In genomic region chr10:89382757-89383156, GRCh38 we compare ENCODE assay signal across 24 cellular contexts. TPM values are rescaled to one million over a fixed set of nuclear protein-coding genes. Genes with fewer than 3 reads are reported as not detected.
DNase-seq lines count a peak whose midpoint lies in the region; ATAC-seq and TF ChIP-seq lines count a peak whose summit lies in the region.
"Had no signal": no experiment of that assay in that cellular context is flagged by ENCODE, and none has a peak within 500 bp of the region (broad histone marks: within the 10 kb centered on the region; RNA-seq: fewer than 3 reads in every experiment).

No MANE protein-coding gene starts in this region.

- H3K4me3 ChIP-seq in mammary epithelial cell (replicated peaks in 1 of 3; ENCODE audit: insufficient read depth in 1 of 3, low read depth in 2 of 3, low read length in 3 of 3) (no peak overlapping the region), stomach (no peak overlapping the region)
- H3K4me3 ChIP-seq: GM12878, HAP-1 had no signal

- no peaks in the 10 kb centered on the region for H3K4me1 Mint-ChIP-seq in MCF 10A (ENCODE audit: insufficient read depth, unreplicated experiment)

- no peak overlapping the region for H3K4me3 Mint-ChIP-seq in MCF 10A (ENCODE audit: unreplicated experiment)
- H3K4me3 Mint-ChIP-seq: CD8-positive, alpha-beta T cell; HFFc6 had no signal

- no peak overlapping the region for H2AFZ ChIP-seq in mammary epithelial cell (ENCODE audit: low read depth, low read length)

- dilution Hi-C loops in mammary epithelial cell (cut with HindIII; ENCODE audit: low sequenced_read_pairs): no loop called here

- H3K79me2 ChIP-seq in mammary epithelial cell (ENCODE audit: insufficient read depth, low read length): no peaks in the 10 kb centered on the region

- WGBS in mammary epithelial cell (ENCODE audit: low coverage, missing lambda C conversion rate): 64% methylated on average over 1 of the region's 1 CpG
- WGBS in stomach, 5 donors: 82 to 92% (median 91%) methylated on average over 1 of the region's 1 CpG

- no peak overlapping the region for H3K9ac ChIP-seq in mammary epithelial cell (ENCODE audit: insufficient read depth, low read length)

- no peaks in the 10 kb centered on the region for H3K9me3 ChIP-seq in mammary epithelial cell (replicated peaks; ENCODE audit: insufficient read depth, low read length)
- no peaks in the 10 kb centered on the region for H3K9me3 ChIP-seq in stomach
- H3K9me3 ChIP-seq: Caco-2, HAP-1 had no signal

- H3K27me3 Mint-ChIP-seq in MCF 10A (ENCODE audit: insufficient read depth, unreplicated experiment): no peaks in the 10 kb centered on the region

- H3K4me1 ChIP-seq in mammary epithelial cell (ENCODE audit: insufficient read depth, low read length): no peaks in the 10 kb centered on the region
- no peaks in the 10 kb centered on the region for H3K4me1 ChIP-seq in stomach
- H3K4me1 ChIP-seq: Caco-2, HAP-1 had no signal

- no peak overlapping the region for H3K27ac Mint-ChIP-seq in MCF 10A (ENCODE audit: low read depth, unreplicated experiment)
- H3K27ac Mint-ChIP-seq: CD8-positive, alpha-beta T cell; HFFc6 had no signal

- in situ Hi-C loops in mammary epithelial cell (cut with MboI; ENCODE audit: low sequenced_read_pairs in 2 of 2): no loop called here

- BruUV-seq in mammary epithelial cell (replicated peaks; lab: Mats Ljungman, UMichigan): no TSS peak
- no TSS peak for BruUV-seq in MCF 10A (replicated peaks; lab: Mats Ljungman, UMichigan)

- no peak for TF ChIP-seq EP300 in stomach (IDR thresholded peaks at IDR 0.05)

- no peak for ATAC-seq in GM18519 (IDR thresholded peaks at IDR 0.05; ENCODE audit: low FRiP score, unreplicated experiment)
- ATAC-seq: CD8-positive, alpha-beta T cell; GM12878 had no signal

- H3K27ac ChIP-seq in mammary epithelial cell (ENCODE audit: insufficient read depth, low read depth, low read length) (no peak overlapping the region), epithelial cell of prostate (no peak overlapping the region), stomach (no peak overlapping the region)
- H3K27ac ChIP-seq: RWPE1 had no signal

- H3K36me3 Mint-ChIP-seq in MCF 10A (ENCODE audit: insufficient read depth, unreplicated experiment): no peaks in the 10 kb centered on the region
- H3K36me3 Mint-ChIP-seq: CD8-positive, alpha-beta T cell had no signal

- no peak overlapping the region for H3K4me2 ChIP-seq in mammary epithelial cell (ENCODE audit: insufficient read depth, low read depth, low read length)

- POLR2A ChIA-PET in MCF 10A (lab: Yijun Ruan, JAX): interaction anchor here (0.7 kb wide), 1 partner anchor 17 kb away, joined by 3 read pairs; no protein-coding TSS in a partner anchor

- TF ChIP-seq POLR2A in stomach (IDR thresholded peaks at IDR 0.05): no peak

- H3K36me3 ChIP-seq in mammary epithelial cell (ENCODE audit: insufficient read depth, low read length): no peaks in the 10 kb centered on the region
- H3K36me3 ChIP-seq in stomach: no peaks in the 10 kb centered on the region
- H3K36me3 ChIP-seq: HAP-1 had no signal

- TF ChIP-seq CTCF in mammary epithelial cell (conservative IDR thresholded peaks at IDR 0.05 in 1 of 2, IDR thresholded peaks at IDR 0.05 in 1 of 2; ENCODE audit: extremely low read depth in 1 of 2, insufficient read depth in 1 of 2, low read depth in 1 of 2, low read length in 2 of 2) (no peak), MCF 10A (IDR thresholded peaks at IDR 0.05; ENCODE audit: unreplicated experiment) (no peak), stomach (IDR thresholded peaks at IDR 0.05) (no peak)

- H4K20me1 ChIP-seq in mammary epithelial cell (ENCODE audit: insufficient read depth, low read length): no peaks in the 10 kb centered on the region

- no peaks in the 10 kb centered on the region for H3K27me3 ChIP-seq in mammary epithelial cell (ENCODE audit: insufficient read depth, low read length)
- no peaks in the 10 kb centered on the region for H3K27me3 ChIP-seq in stomach

- intact Hi-C loops in mammary epithelial cell (cut with micrococcal nuclease): no loop called here
- intact Hi-C loops in MCF 10A (cut with micrococcal nuclease): no loop called here
- intact Hi-C loops in stomach (cut with DNase I; ENCODE audit: low total_unique reads): no loop called here

- DNase-seq in mammary epithelial cell: peak; percentile 38
- DNase-seq in MCF 10A (ENCODE audit: unreplicated experiment): no peak
- DNase-seq in amniotic epithelial cell (ENCODE audit: low read depth): peak; percentile 16
- peak; percentile 43 for DNase-seq in epithelial cell of prostate (ENCODE audit: low read depth, low spot score)
- DNase-seq in iris pigment epithelial cell (ENCODE audit: low read depth): peak; percentile 49
- DNase-seq in stimulated activated CD4-positive, alpha-beta T cell treated with anti-CD3 and anti-CD28 coated beads, Interleukin-15, amount 100 ng/mL, for 24 hours: no peak
- DNase-seq in stomach: no peak
- DNase-seq: C1 segment of cervical spinal cord; Caco-2; CD8-positive, alpha-beta T cell; GOT3; HFFc6; KG1; MM.1S; NCI-H2029; NCI-H446 treated with DMSO at 0.1 percent for 48 hours; NCI-H526; NCI-H82; SHP77 had no signal

- H3K9me3 Mint-ChIP-seq in MCF 10A (ENCODE audit: unreplicated experiment): no peaks in the 10 kb centered on the region
- H3K9me3 Mint-ChIP-seq: CD8-positive, alpha-beta T cell; HFFc6 had no signal

- CTCF ChIA-PET in mammary epithelial cell (lab: Charles Lee; ENCODE audit: low non-redundant PET): no interaction called here
- CTCF ChIA-PET in MCF 10A (lab: Yijun Ruan, JAX): no interaction called here

RNA-seq across cellular contexts. Expression of gene IFIT1B, which starts 4.9 kb away (rescaled TPM):
- not detected for total RNA-seq in mammary epithelial cell
- not detected for polyA plus RNA-seq in mammary epithelial cell
- polyA minus RNA-seq in mammary epithelial cell: not detected
- not detected in 2 replicates for total RNA-seq in MCF 10A (2022)
- total RNA-seq in stomach: under 1 TPM in 1 of 5 donors, not detected in 4; 0.92 TPM
- not detected for polyA plus RNA-seq in stomach
- total RNA-seq: A673; Caco-2; CD8-positive, alpha-beta T cell; GM12878; HFFc6 had no signal

RNA-seq across cellular contexts. Expression of gene IFIT1, which starts 9.7 kb away (rescaled TPM):
- total RNA-seq in mammary epithelial cell: 1 to 10 TPM in 1 of 2 donors, under 1 TPM in 1; 0.50 to 1.2 TPM
- 0.37 TPM for polyA plus RNA-seq in mammary epithelial cell
- 3.5 TPM for polyA minus RNA-seq in mammary epithelial cell
- 0.17 and 0.26 TPM in 2 replicates for total RNA-seq in MCF 10A (2022)
- total RNA-seq in stomach: 10 to 100 TPM in 1 of 5 donors, 1 to 10 TPM in 3, under 1 TPM in 1; 0.29 to 12.1 (median 2.3) TPM
- polyA plus RNA-seq in stomach: 1 to 10 TPM; 3.5 to 6.4 (median 5.0) TPM

RNA-seq across cellular contexts. Expression of gene IFIT5, which starts 31.6 kb away (rescaled TPM):
- 10 to 100 TPM in 1 of 2 donors, 1 to 10 TPM in 1; 7.6 to 11.2 TPM for total RNA-seq in mammary epithelial cell
- 4.2 TPM for polyA plus RNA-seq in mammary epithelial cell
- polyA minus RNA-seq in mammary epithelial cell: 2.5 TPM
- total RNA-seq in MCF 10A (2022): 11.2 and 12.8 TPM in 2 replicates
- total RNA-seq in stomach: 10 to 100 TPM in 3 of 5 donors, 1 to 10 TPM in 1, under 1 TPM in 1; 0.58 to 22.6 (median 11.7) TPM
- 1 to 10 TPM; 5.1 to 8.9 (median 7.0) TPM for polyA plus RNA-seq in stomach

RNA-seq across cellular contexts. Expression of gene IFIT3, which starts 55.0 kb away (rescaled TPM):
- total RNA-seq in mammary epithelial cell (1 to 10 TPM; 2.5 to 3.6 TPM), MCF 10A (2022) (1.4 and 3.6 TPM in 2 replicates), stomach (10 to 100 TPM in 1 of 5 donors, 1 to 10 TPM in 4; 1.3 to 11.4 (median 2.6) TPM)
- polyA plus RNA-seq in mammary epithelial cell (2.2 TPM), stomach (10 to 100 TPM in 1 of 3 donors, 1 to 10 TPM in 2; 6.3 to 11.3 (median 7.9) TPM)
- polyA minus RNA-seq in mammary epithelial cell: 0.67 TPM

Comparison
In these comparisons a context has a peak if more than half of its experiments do, and no peak if none do; other contexts are left out.
1. DNase-seq: peak in mammary epithelial cell (single experiment), amniotic epithelial cell (single experiment), epithelial cell of prostate (single experiment) and iris pigment epithelial cell (single experiment); none in MCF 10A (single experiment), stimulated activated CD4-positive, alpha-beta T cell treated with anti-CD3 and anti-CD28 coated beads, Interleukin-15, amount 100 ng/mL, for 24 hours (single experiment) and stomach (single experiment).